Comparison of ENCODE assay signal across 8 cellular contexts in the genomic region with DNA sequence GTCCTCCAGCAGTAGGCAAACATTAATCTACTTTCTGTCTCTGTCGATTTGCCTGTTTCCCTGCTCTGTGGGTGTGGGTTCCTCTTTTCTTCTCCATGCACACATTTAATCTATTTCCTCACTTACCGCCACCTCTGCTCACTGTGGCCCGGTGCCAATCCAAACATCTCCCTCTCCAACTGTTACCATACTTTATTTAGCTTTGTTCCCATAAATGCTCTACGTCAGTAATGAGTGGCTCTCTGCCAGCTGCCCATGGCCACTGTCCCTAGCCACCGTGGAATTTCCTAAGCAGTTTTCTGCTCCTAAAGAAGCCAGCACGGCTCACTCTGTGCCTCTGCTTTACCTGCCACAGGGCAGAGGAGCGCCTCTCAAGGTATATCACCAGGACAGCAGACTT. TPM values are rescaled to one million over a fixed set of nuclear protein-coding genes. Genes with fewer than 3 reads are reported as not detected.
DNase-seq lines count a peak whose midpoint lies in the region; ATAC-seq and TF ChIP-seq lines count a peak whose summit lies in the region.

No MANE protein-coding gene starts in this region.

- peak overlapping the region; percentile 45 for H3K27ac ChIP-seq in colonic mucosa

- H3K9ac ChIP-seq in colonic mucosa (ENCODE audit: low read depth in 2 of 2, low read length in 2 of 2) (peak overlapping the region; percentile 24 to 70), mucosa of stomach (ENCODE audit: low read length) (peak overlapping the region; percentile 42)

- H3K9me3 ChIP-seq in colonic mucosa, result no peaks in the 10 kb centered on the region
- H3K9me3 ChIP-seq in mucosa of stomach (ENCODE audit: control insufficient read depth, low read length), result no peaks in the 10 kb centered on the region

- H3K4me3 ChIP-seq in colonic mucosa (no peak overlapping the region), mucosa of stomach (ENCODE audit: low read length) (no peak overlapping the region)

- H3K4me1 ChIP-seq in colonic mucosa, result no peaks in the 10 kb centered on the region
- peaks cover 9% of the 10 kb centered on the region for H3K4me1 ChIP-seq in mucosa of stomach (ENCODE audit: control insufficient read depth, insufficient read depth, low read length)

- intact Hi-C loops in colonic mucosa (cut with DNase I), result no loop called here

- H3K36me3 ChIP-seq in colonic mucosa (no peaks in the 10 kb centered on the region), mucosa of stomach (ENCODE audit: control insufficient read depth, insufficient read depth, low read length) (no peaks in the 10 kb centered on the region)

- H3K27me3 ChIP-seq in colonic mucosa, result no peaks in the 10 kb centered on the region
- no peaks in the 10 kb centered on the region for H3K27me3 ChIP-seq in mucosa of stomach (ENCODE audit: control insufficient read depth, insufficient read depth, low read length)

- ATAC-seq in HG03432 (IDR thresholded peaks at IDR 0.05; ENCODE audit: unreplicated experiment) (peak; percentile 60), HG03520 (IDR thresholded peaks at IDR 0.05; ENCODE audit: unreplicated experiment) (no peak)

- TF ChIP-seq CTCF in colonic mucosa (IDR thresholded peaks at IDR 0.05), result no peak

- DNase-seq in EL (peak; percentile 79), NCI-H748 (lab: John Stamatoyannopoulos, UW; ENCODE audit: unreplicated experiment) (peak; percentile 100), colonic mucosa (peak; percentile 91), T-helper 1 cell (no peak)
- no peak for DNase-seq in activated CD4-positive, CD25-positive, alpha-beta regulatory T cell treated with anti-CD3 and anti-CD28 coated beads, Interleukin-2, amount 50 U/mL, for 72 hours

RNA-seq across cellular contexts. Expression of a gene that starts 19.5 kb away (rescaled TPM):
- 100 to 1,000 TPM; 128 to 130 TPM for total RNA-seq in colonic mucosa

Comparison
In these comparisons a context has a peak if more than half of its experiments do, and no peak if none do; other contexts are left out.
1. DNase-seq: peak in EL (single experiment), NCI-H748 (single experiment) and colonic mucosa (single experiment); none in activated CD4-positive, CD25-positive, alpha-beta regulatory T cell treated with anti-CD3 and anti-CD28 coated beads, Interleukin-2, amount 50 U/mL, for 72 hours (single experiment) and T-helper 1 cell (0 of 5).